ENCODE assay signal across 18 cellular contexts in the genomic region with DNA sequence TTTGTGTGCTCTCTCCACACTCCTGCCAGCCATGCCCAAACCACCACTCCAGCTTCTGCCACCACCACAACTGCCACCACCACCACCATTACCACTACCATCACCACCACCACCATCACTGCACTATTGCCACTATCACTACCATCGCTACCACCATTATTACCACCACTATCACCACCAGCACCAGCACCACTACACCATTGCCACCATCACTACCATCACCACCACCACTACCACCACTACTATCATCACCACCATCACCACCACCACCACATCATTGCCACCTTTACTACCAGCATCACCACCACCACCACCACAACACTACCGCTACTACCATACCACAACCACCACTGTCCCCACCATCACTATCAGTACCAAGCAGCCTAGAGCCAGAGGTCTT.
"Had no signal": no experiment of that assay in that cellular context is flagged by ENCODE, and none has a peak within 500 bp of the region (broad histone marks: within the 10 kb centered on the region; RNA-seq: fewer than 3 reads in every experiment).

No MANE protein-coding gene starts in this region.

- H3K27ac ChIP-seq: breast epithelium, coronary artery, esophagus muscularis mucosa, gastroesophageal sphincter, heart left ventricle, left lung, stomach had no signal

- DNase-seq: activated naive CD4-positive, alpha-beta T cell treated with Interleukin-2 at 50 U/mL for 16 hours; heart left ventricle; left lung; naive thymus-derived CD4-positive, alpha-beta T cell; nucleus accumbens; SK-N-SH; spleen; stimulated activated CD8-positive, alpha-beta memory T cell treated with anti-CD3 and anti-CD28 coated beads, Interleukin-4, amount 100 ng/mL, for 48 hours; stomach; T-helper 9 cell had no signal

- H3K36me3 ChIP-seq: breast epithelium, esophagus muscularis mucosa, gastroesophageal sphincter, heart left ventricle, left lung, spleen, stomach had no signal

- H3K36me3 Mint-ChIP-seq: type B pancreatic cell had no signal

- ATAC-seq: activated CD4-positive, CD25-positive, alpha-beta regulatory T cell treated with anti-CD3 and anti-CD28 coated beads, Interleukin-2, amount 50 U/mL, for 24 hours; gastroesophageal sphincter; heart left ventricle; left lung; naive thymus-derived CD4-positive, alpha-beta T cell had no signal

- H3K9ac ChIP-seq: SK-N-SH had no signal

- H3K4me3 Mint-ChIP-seq: type B pancreatic cell had no signal

- H3K9me3 ChIP-seq: breast epithelium, esophagus muscularis mucosa, gastroesophageal sphincter, left lung, SK-N-SH, spleen, stomach had no signal

- FAIRE-seq: astrocyte had no signal

- H3K27ac Mint-ChIP-seq: activated T-helper 2 cell treated with anti-CD3 and anti-CD28 coated beads, Interferon-gamma antibody, Interleukin-2, Interleukin-4, amounts not matched to agents 10 μg/mL and 5 μg/mL and 100 μg/mL, durations not matched to agents 14 hours and 24 hours and 36 hours; type B pancreatic cell had no signal

- H3K4me3 ChIP-seq: breast epithelium, coronary artery, esophagus muscularis mucosa, gastroesophageal sphincter, heart left ventricle, left lung, spleen, stomach had no signal

- H3K9me3 Mint-ChIP-seq: type B pancreatic cell had no signal

- H3K27me3 ChIP-seq: breast epithelium, gastroesophageal sphincter, left lung, spleen, stomach had no signal

- H3K27me3 Mint-ChIP-seq: type B pancreatic cell had no signal

- H3K4me1 ChIP-seq: breast epithelium, esophagus muscularis mucosa, gastroesophageal sphincter, stomach had no signal

- H3K4me2 ChIP-seq: SK-N-SH had no signal
